In the genomic region with DNA sequence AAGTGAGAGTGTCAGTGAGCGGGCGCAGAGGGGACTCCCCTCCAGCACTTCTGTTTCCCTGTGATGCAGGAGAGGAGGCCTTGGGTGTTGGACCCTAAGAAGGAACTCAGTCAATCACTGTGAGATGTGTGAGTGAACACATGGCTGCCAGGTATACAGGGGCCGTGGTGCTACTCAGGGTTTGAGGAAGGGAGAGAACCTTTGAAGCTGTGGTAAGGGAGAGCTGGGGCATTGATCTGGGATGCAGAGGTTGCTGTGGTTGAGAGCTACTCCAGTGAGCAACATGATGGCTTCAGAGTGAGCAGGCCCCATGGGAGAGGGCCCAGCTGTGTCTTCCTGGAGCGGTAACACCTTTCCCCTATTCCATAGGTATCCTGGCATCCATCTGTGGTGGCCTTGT, we compare ENCODE assay signal across 23 cellular contexts.
DNase-seq lines count a peak whose midpoint lies in the region; ATAC-seq, FAIRE-seq and TF ChIP-seq lines count a peak whose summit lies in the region.
"Had no signal": no experiment of that assay in that cellular context is flagged by ENCODE, and none has a peak within 500 bp of the region (broad histone marks: within the 10 kb centered on the region; RNA-seq: fewer than 3 reads in every experiment).

No MANE protein-coding gene starts in this region.

- ATAC-seq in DND-41 (ENCODE audit: insufficient read depth, low read depth) = peak; percentile 67; the same call in 2 of the 3 replicates
- ATAC-seq: GM23338 had no signal

- peak overlapping the region; percentile 70 for H4K8ac ChIP-seq in neuronal stem cell (ENCODE audit: low read depth, low read length)

- no peaks in the 10 kb centered on the region for H3K36me3 ChIP-seq in DND-41 (ENCODE audit: insufficient read depth, low read length)
- peaks cover 1% of the 10 kb centered on the region for H3K36me3 ChIP-seq in bronchial epithelial cell (ENCODE audit: control insufficient read depth, insufficient read depth, low read length)
- H3K36me3 ChIP-seq in neuronal stem cell (replicated peaks in 1 of 2; ENCODE audit: control insufficient read depth in 2 of 2, insufficient read depth in 2 of 2, low read length in 2 of 2) = no peaks in the 10 kb centered on the region
- no peaks in the 10 kb centered on the region for H3K36me3 ChIP-seq in brain microvascular endothelial cell (replicated peaks)
- no peaks in the 10 kb centered on the region for H3K36me3 ChIP-seq in testis (ENCODE audit: low read depth, missing control alignments)
- H3K36me3 ChIP-seq: BE2C; BLaER1 treated with 17β-estradiol and CSF1 and Interleukin-3, amounts not matched to agents 10 nM and 100 nM had no signal

- no peak overlapping the region for H2BK15ac ChIP-seq in neuronal stem cell (ENCODE audit: low read length)

- no peak overlapping the region for H3K23ac ChIP-seq in neuronal stem cell (ENCODE audit: low read depth, low read length, poor library complexity)

- no peak overlapping the region for H2AFZ ChIP-seq in DND-41 (ENCODE audit: low read depth, low read length)
- H2AFZ ChIP-seq in neuronal stem cell (ENCODE audit: low read length) = no peak overlapping the region
- H2AFZ ChIP-seq: GM23338 had no signal

- no peak overlapping the region for H2BK12ac ChIP-seq in neuronal stem cell (ENCODE audit: low read length)

- no CpG with 5 or more reads among the region's 4 CpGs for WGBS in neuronal stem cell (ENCODE audit: extremely low coverage in 2 of 2, insufficient read length in 2 of 2, insufficient replicate concordance in 1 of 2), 2 donors
- 94 to 96% methylated on average over 4 of the region's 4 CpGs for WGBS in testis, 2 donors

- intact Hi-C loops in testis (cut with DNase I; ENCODE audit: low total_unique reads) = no loop called here

- H3K4me1 ChIP-seq in DND-41 (ENCODE audit: insufficient read depth, low read length) = no peaks in the 10 kb centered on the region
- H3K4me1 ChIP-seq in neuronal stem cell (ENCODE audit: control insufficient read depth in 2 of 2, insufficient read depth in 1 of 2, low read depth in 1 of 2, low read length in 2 of 2) = no peaks in the 10 kb centered on the region
- H3K4me1 ChIP-seq in testis = no peaks in the 10 kb centered on the region
- H3K4me1 ChIP-seq: A549, BE2C had no signal

- DNase-seq in DND-41 (no peak), bronchial epithelial cell (ENCODE audit: low read depth) (no peak), neuronal stem cell (ENCODE audit: low spot score) (no peak), brain microvascular endothelial cell (no peak), HCEC 1CT (no peak), testis (no peak)
- DNase-seq: 8988T; ACHN; AML-193; BE2C; CD4-positive, alpha-beta T cell; CD8-positive, alpha-beta memory T cell; DMS 273 treated with DMSO at 0.1 percent for 48 hours; DMS79; GF-D8; H9; HFFc6 had no signal

- in situ Hi-C loops in brain microvascular endothelial cell (cut with HindIII; ENCODE audit: low pct_ligation_motif_present, low sequenced_read_pairs) = no loop called here

- H4K91ac ChIP-seq in neuronal stem cell (ENCODE audit: low read depth, low read length, poor library complexity) = no peak overlapping the region

- no peak overlapping the region for H2BK5ac ChIP-seq in neuronal stem cell (ENCODE audit: low read length)

- H3K4me3 ChIP-seq in DND-41 (ENCODE audit: low read depth in 1 of 2, low read length in 2 of 2) = no peak overlapping the region
- no peak overlapping the region for H3K4me3 ChIP-seq in bronchial epithelial cell (ENCODE audit: low read depth, low read length)
- no peak overlapping the region for H3K4me3 ChIP-seq in neuronal stem cell (ENCODE audit: low read length in 2 of 2)
- H3K4me3 ChIP-seq in brain microvascular endothelial cell (ENCODE audit: low read depth, low read length) = no peak overlapping the region
- H3K4me3 ChIP-seq in testis = no peak overlapping the region
- H3K4me3 ChIP-seq: A549; BLaER1 treated with 17β-estradiol and CSF1 and Interleukin-3, amounts not matched to agents 10 nM and 100 nM; GM23338 had no signal

- H3K9me3 ChIP-seq in DND-41 (ENCODE audit: insufficient read depth, low read length, severe bottlenecking) (peaks cover 4% of the 10 kb centered on the region), neuronal stem cell (replicated peaks in 1 of 2; ENCODE audit: control insufficient read depth in 2 of 2, insufficient read depth in 1 of 2, low read depth in 1 of 2, low read length in 2 of 2) (no peaks in the 10 kb centered on the region), testis (no peaks in the 10 kb centered on the region)
- H3K9me3 ChIP-seq: A549, BE2C had no signal

- TF ChIP-seq CTCF in DND-41 (IDR thresholded peaks at IDR 0.05; ENCODE audit: borderline replicate concordance, extremely low read depth, low read length, poor library complexity, severe bottlenecking) (no peak), bronchial epithelial cell (IDR thresholded peaks at IDR 0.05; ENCODE audit: insufficient read depth, low read length, severe bottlenecking) (no peak), brain microvascular endothelial cell (IDR thresholded peaks at IDR 0.05; ENCODE audit: low read depth, low read length, missing control alignments) (no peak), testis (IDR thresholded peaks at IDR 0.05) (no peak)

- no peak for TF ChIP-seq POLR2A in testis (IDR thresholded peaks at IDR 0.05)

- no peak overlapping the region for H3K27ac ChIP-seq in DND-41 (ENCODE audit: low read length)
- no peak overlapping the region for H3K27ac ChIP-seq in neuronal stem cell (replicated peaks; ENCODE audit: low read length)
- H3K27ac ChIP-seq in brain microvascular endothelial cell = no peak overlapping the region
- no peak overlapping the region for H3K27ac ChIP-seq in testis
- H3K27ac ChIP-seq: A549; BLaER1 treated with 17β-estradiol and CSF1 and Interleukin-3, amounts not matched to agents 10 nM and 100 nM had no signal

- H3K79me2 ChIP-seq in DND-41 (ENCODE audit: insufficient read depth, low read length) = no peaks in the 10 kb centered on the region

- peak overlapping the region; percentile 41 for H2AK5ac ChIP-seq in neuronal stem cell (ENCODE audit: low read depth, low read length)

- H2BK120ac ChIP-seq in neuronal stem cell (ENCODE audit: low read depth, low read length) = no peak overlapping the region

- H3K18ac ChIP-seq in neuronal stem cell (ENCODE audit: low read length) = no peak overlapping the region

- no peaks in the 10 kb centered on the region for H3K79me1 ChIP-seq in neuronal stem cell (ENCODE audit: low read depth, low read length)

- H3K4ac ChIP-seq in neuronal stem cell (ENCODE audit: low read length) = no peak overlapping the region

- FAIRE-seq in bronchial epithelial cell (lab: Jason Lieb, UNC) = peak; percentile 79
- FAIRE-seq: A549, D721Med, GM12891, GM18507 had no signal

- H3K27me3 ChIP-seq in DND-41 (ENCODE audit: insufficient read depth, low read length, poor library complexity) (peaks cover 6% of the 10 kb centered on the region), bronchial epithelial cell (ENCODE audit: control insufficient read depth, insufficient read depth, low read length) (no peaks in the 10 kb centered on the region), neuronal stem cell (ENCODE audit: control insufficient read depth in 3 of 3, insufficient read depth in 3 of 3, low read depth in 1 of 3, low read length in 3 of 3) (peaks cover 0 to 2% (median 0%) of the 10 kb centered on the region in 3 experiments), brain microvascular endothelial cell (replicated peaks) (no peaks in the 10 kb centered on the region), testis (no peaks in the 10 kb centered on the region)

- H3K9ac ChIP-seq in DND-41 (ENCODE audit: low read depth, low read length) (no peak overlapping the region), neuronal stem cell (ENCODE audit: low read depth, low read length, poor library complexity) (no peak overlapping the region)
- H3K9ac ChIP-seq: BLaER1 treated with 17β-estradiol and CSF1 and Interleukin-3, amounts not matched to agents 10 nM and 100 nM had no signal

- H3K4me2 ChIP-seq in DND-41 (ENCODE audit: insufficient read depth, low read length) = no peak overlapping the region
- no peak overlapping the region for H3K4me2 ChIP-seq in neuronal stem cell (ENCODE audit: insufficient read depth, low read length, poor library complexity, severe bottlenecking)
- H3K4me2 ChIP-seq: A549; BLaER1 treated with 17β-estradiol and CSF1 and Interleukin-3, amounts not matched to agents 10 nM and 100 nM; GM23338 had no signal

- no peaks in the 10 kb centered on the region for H4K20me1 ChIP-seq in DND-41 (ENCODE audit: insufficient read depth, low read length)
- H4K20me1 ChIP-seq: BLaER1 treated with 17β-estradiol and CSF1 and Interleukin-3, amounts not matched to agents 10 nM and 100 nM had no signal

- H3K14ac ChIP-seq in neuronal stem cell (ENCODE audit: low read length) = no peak overlapping the region
